In the genomic region with DNA sequence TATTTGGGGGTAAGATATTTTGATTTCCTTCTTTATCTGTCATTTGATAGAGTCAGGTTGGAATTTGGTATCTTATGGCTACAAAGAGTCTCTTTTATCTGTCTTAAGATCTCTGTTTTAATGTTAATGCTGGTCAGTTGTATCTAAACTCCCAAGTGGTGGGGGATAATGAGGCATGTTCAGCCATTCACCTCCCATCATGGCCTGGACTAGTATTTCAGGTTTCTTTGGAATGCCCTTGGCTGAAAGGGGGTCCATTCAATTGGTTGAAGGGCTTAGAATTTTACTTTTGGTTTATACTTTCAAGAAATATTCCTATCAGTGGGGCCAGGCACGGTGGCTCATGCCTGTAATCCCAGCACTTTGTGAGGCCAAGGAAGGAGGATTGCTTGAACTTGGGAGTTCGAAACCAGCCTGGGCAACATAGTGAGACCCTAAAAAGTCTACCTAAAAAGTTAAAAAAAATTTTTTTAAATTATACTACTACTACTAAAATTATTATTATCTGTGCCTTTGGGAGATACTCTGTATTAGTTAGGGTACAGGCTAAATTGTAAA, we compare ENCODE assay signal across 18 cellular contexts. TPM values are rescaled to one million over a fixed set of nuclear protein-coding genes. Genes with fewer than 3 reads are reported as not detected.
DNase-seq lines count a peak whose midpoint lies in the region; ATAC-seq, FAIRE-seq and TF ChIP-seq lines count a peak whose summit lies in the region.
"Had no signal": no experiment of that assay in that cellular context is flagged by ENCODE, and none has a peak within 500 bp of the region (broad histone marks: within the 10 kb centered on the region; RNA-seq: fewer than 3 reads in every experiment).

No MANE protein-coding gene starts in this region.

- 100% methylated on average over 2 of the region's 2 CpGs for WGBS in GM12878 (ENCODE audit: insufficient coverage, insufficient replicate concordance, low lambda C conversion rate, missing lambda C conversion rate)

- H3K4me3 Mint-ChIP-seq in CD8-positive, alpha-beta T cell, result no peak overlapping the region
- H3K4me3 Mint-ChIP-seq in IgD-negative memory B cell (peak overlapping the region in 3 of 4 donors; percentile 27 to 78 (median 31)), CD14-positive monocyte (no peak overlapping the region)
- peak overlapping the region in 8 of 10 donors; percentile 13 to 62 (median 29) for H3K4me3 Mint-ChIP-seq in naive thymus-derived CD4-positive, alpha-beta T cell
- H3K4me3 Mint-ChIP-seq: activated naive CD4-positive, alpha-beta T cell treated with anti-CD3 and anti-CD28 coated beads for 36 hours had no signal

- no peaks in the 10 kb centered on the region for H3K9me3 Mint-ChIP-seq in CD8-positive, alpha-beta T cell
- H3K9me3 Mint-ChIP-seq in IgD-negative memory B cell (peaks cover 0 to 3% (median 0%) of the 10 kb centered on the region in 3 donors), CD14-positive monocyte (peaks cover 0 to 11% (median 6%) of the 10 kb centered on the region in 7 donors)
- H3K9me3 Mint-ChIP-seq in naive thymus-derived CD4-positive, alpha-beta T cell, result peaks cover 0 to 11% (median 0%) of the 10 kb centered on the region in 11 donors

- H3K9ac ChIP-seq in GM12878 (ENCODE audit: control insufficient read depth, insufficient read depth, low read length) (no peak overlapping the region), kidney (ENCODE audit: low read length in 2 of 2) (no peak overlapping the region)

- no peak for ATAC-seq in CD8-positive, alpha-beta T cell
- ATAC-seq in GM12878 (no peak), left cardiac atrium (no peak)
- ATAC-seq in naive thymus-derived CD4-positive, alpha-beta T cell, result no peak
- ATAC-seq: body of pancreas had no signal

- no peaks in the 10 kb centered on the region; the same call in 1 of the 2 replicates for H4K20me1 ChIP-seq in GM12878 (ENCODE audit: control insufficient read depth, insufficient read depth)

- FAIRE-seq in GM12878 (lab: Jason Lieb, UNC) (no peak), kidney (lab: Jason Lieb, UNC) (no peak)

- in situ Hi-C loops in GM12878 (cut with MboI), result no loop called here

- H3K27ac Mint-ChIP-seq in CD8-positive, alpha-beta T cell, result peak overlapping the region; percentile 73
- H3K27ac Mint-ChIP-seq in IgD-negative memory B cell (peak overlapping the region in 1 of 3 donors; percentile 69), CD14-positive monocyte (peak overlapping the region in 2 of 7 donors; percentile 41 to 72)
- peak overlapping the region; percentile 23 to 96 (median 71) for H3K27ac Mint-ChIP-seq in naive thymus-derived CD4-positive, alpha-beta T cell

- no peaks in the 10 kb centered on the region for H3K27me3 Mint-ChIP-seq in CD8-positive, alpha-beta T cell (ENCODE audit: low read depth)
- H3K27me3 Mint-ChIP-seq in IgD-negative memory B cell (no peaks in the 10 kb centered on the region), CD14-positive monocyte (ENCODE audit: low read depth in 3 of 3) (no peaks in the 10 kb centered on the region)
- no peaks in the 10 kb centered on the region for H3K27me3 Mint-ChIP-seq in naive thymus-derived CD4-positive, alpha-beta T cell

- no peak for TF ChIP-seq POLR2A in GM12878 (IDR thresholded peaks at IDR 0.05; ENCODE audit: low read depth, low read length)

- SMC1A ChIA-PET in GM12878 (lab: Charles Lee; ENCODE audit: uncharacterized antibody, unreplicated experiment), result interaction anchor here (0.7 to 1.7 kb wide), 4 partner anchors 13 to 216 kb away, joined by 3 to 4 read pairs (median 3); a partner anchor contains a TSS

- peaks cover 65% of the 10 kb centered on the region for H3K36me3 Mint-ChIP-seq in CD8-positive, alpha-beta T cell
- H3K36me3 Mint-ChIP-seq in IgD-negative memory B cell (peaks cover 20% of the 10 kb centered on the region), CD14-positive monocyte (peaks cover 35 to 48% of the 10 kb centered on the region in 2 donors)
- peaks cover 7 to 66% (median 36%) of the 10 kb centered on the region in 5 donors for H3K36me3 Mint-ChIP-seq in naive thymus-derived CD4-positive, alpha-beta T cell

- CTCF ChIA-PET in CD8-positive, alpha-beta T cell (lab: Charles Lee), result no interaction called here
- CTCF ChIA-PET in GM12878 (lab: Yijun Ruan, JAX), result interaction anchor here (2.1 kb wide), 1 partner anchor 20 kb away, joined by 6 read pairs; no protein-coding TSS in a partner anchor
- CTCF ChIA-PET in naive thymus-derived CD4-positive, alpha-beta T cell (lab: Charles Lee), result interaction anchor here (1.0 to 1.2 kb wide), 2 partner anchors 82 to 308 kb away, joined by 3 read pairs; no protein-coding TSS in a partner anchor

- TF ChIP-seq EP300 in GM12878 (IDR thresholded peaks at IDR 0.05; ENCODE audit: borderline replicate concordance in 1 of 2, control insufficient read depth in 1 of 2, low read depth in 2 of 2, low read length in 2 of 2), result no peak

- no peak overlapping the region for H3K27ac ChIP-seq in CD8-positive, alpha-beta T cell (ENCODE audit: low read depth, low read length)
- H3K27ac ChIP-seq in GM12878 (ENCODE audit: control insufficient read depth, insufficient read depth), result no peak overlapping the region
- no peak overlapping the region for H3K27ac ChIP-seq in naive thymus-derived CD4-positive, alpha-beta T cell (ENCODE audit: low read depth, low read length)
- no peak overlapping the region for H3K27ac ChIP-seq in kidney (ENCODE audit: low read depth in 2 of 2, low read length in 2 of 2)
- H3K27ac ChIP-seq: body of pancreas had no signal

- H3K4me1 Mint-ChIP-seq in CD8-positive, alpha-beta T cell (ENCODE audit: low read depth), result peaks cover 74% of the 10 kb centered on the region
- H3K4me1 Mint-ChIP-seq in IgD-negative memory B cell, result peaks cover 16 to 49% (median 47%) of the 10 kb centered on the region in 3 donors
- peaks cover 53 to 87% (median 75%) of the 10 kb centered on the region in 7 donors for H3K4me1 Mint-ChIP-seq in naive thymus-derived CD4-positive, alpha-beta T cell
- peaks cover 71% of the 10 kb centered on the region for H3K4me1 Mint-ChIP-seq in CD14-positive monocyte

- RAD21 ChIA-PET in GM12878 (lab: Charles Lee; ENCODE audit: unreplicated experiment), result interaction anchor here (0.6 to 1.7 kb wide), 2 partner anchors 9 to 58 kb away, joined by 4 read pairs; a partner anchor contains a TSS

- no peak overlapping the region for H3K4me3 ChIP-seq in CD8-positive, alpha-beta T cell (ENCODE audit: low read depth, low read length)
- peak overlapping the region; percentile 45; the same call in 1 of the 2 replicates for H3K4me3 ChIP-seq in GM12878
- H3K4me3 ChIP-seq in naive thymus-derived CD4-positive, alpha-beta T cell (ENCODE audit: low read length), result no peak overlapping the region
- no peak overlapping the region for H3K4me3 ChIP-seq in kidney (ENCODE audit: low read length in 2 of 2)
- H3K4me3 ChIP-seq: body of pancreas, coronary artery, upper lobe of left lung had no signal

- BruUV-seq in GM12878 (replicated peaks; lab: Mats Ljungman, UMichigan), result no TSS peak

- no peak overlapping the region for H2AFZ ChIP-seq in GM12878 (ENCODE audit: control insufficient read depth, low read depth, low read length)

- peaks cover 4% of the 10 kb centered on the region for H3K36me3 ChIP-seq in CD8-positive, alpha-beta T cell (ENCODE audit: insufficient read depth, low read length)
- H3K36me3 ChIP-seq in GM12878 (ENCODE audit: control insufficient read depth in 2 of 2, insufficient read depth in 2 of 2, low read length in 1 of 2) (peaks cover 0 to 3% of the 10 kb centered on the region in 2 experiments; a peak in 3 of 4 replicates), kidney (ENCODE audit: control insufficient read depth in 1 of 2, insufficient read depth in 2 of 2, low read length in 2 of 2) (peaks cover 0 to 8% of the 10 kb centered on the region in 2 donors)
- peaks cover 3 to 5% (median 4%) of the 10 kb centered on the region in 3 experiments for H3K36me3 ChIP-seq in naive thymus-derived CD4-positive, alpha-beta T cell (ENCODE audit: control insufficient read depth in 2 of 3, insufficient read depth in 3 of 3, low read length in 3 of 3)

- POLR2A ChIA-PET in CD8-positive, alpha-beta T cell (lab: Charles Lee), result no interaction called here
- POLR2A ChIA-PET in GM12878 (lab: Charles Lee), result no interaction called here
- POLR2A ChIA-PET in naive thymus-derived CD4-positive, alpha-beta T cell (lab: Charles Lee), result interaction anchor here (1.0 to 2.2 kb wide), 3 partner anchors 52 to 58 kb away, joined by 4 to 5 read pairs (median 5); a partner anchor contains a TSS

- TF ChIP-seq RAD21 in GM12878 (IDR thresholded peaks at IDR 0.05; ENCODE audit: insufficient read depth, low read depth, low read length), result no peak

- intact Hi-C loops in CD8-positive, alpha-beta T cell (cut with DNase I, micrococcal nuclease), result no loop called here
- intact Hi-C loops in GM12878 (cut with micrococcal nuclease; ENCODE audit: unreplicated experiment), result loop anchor here (5.0 kb wide), 1 partner anchor 111 kb away; no protein-coding TSS in a partner anchor
- intact Hi-C loops in naive thymus-derived CD4-positive, alpha-beta T cell (cut with micrococcal nuclease), result loop anchor here in 1 of 2 donors (5.0 kb wide), 1 partner anchor 129 kb away; no protein-coding TSS in a partner anchor
- intact Hi-C loops in left cardiac atrium (cut with DNase I), result loop anchor here in 1 of 2 donors (5.0 kb wide), 1 partner anchor 54 kb away; no protein-coding TSS in a partner anchor
- intact Hi-C loops in kidney (cut with DNase I), result no loop called here
- intact Hi-C loops in CD14-positive monocyte (cut with micrococcal nuclease), result no loop called here

- TF ChIP-seq CTCF in CD8-positive, alpha-beta T cell (IDR thresholded peaks at IDR 0.05), result no peak
- TF ChIP-seq CTCF in GM12878 (IDR thresholded peaks at IDR 0.05 in 2 of 3, conservative IDR thresholded peaks at IDR 0.05 in 1 of 3; ENCODE audit: control insufficient read depth in 2 of 3, extremely low read depth in 1 of 3, insufficient read depth in 1 of 3, low read depth in 3 of 3, low read length in 3 of 3) (no peak), kidney (IDR thresholded peaks at IDR 0.05; ENCODE audit: borderline replicate concordance, extremely low read depth, insufficient read depth) (no peak), CD14-positive monocyte (IDR thresholded peaks at IDR 0.05) (no peak)

- no peaks in the 10 kb centered on the region for H3K27me3 ChIP-seq in CD8-positive, alpha-beta T cell (ENCODE audit: insufficient read depth, low read length)
- no peaks in the 10 kb centered on the region for H3K27me3 ChIP-seq in GM12878 (replicated peaks in 1 of 2; ENCODE audit: control insufficient read depth in 2 of 2, insufficient read depth in 2 of 2, low read length in 1 of 2)
- no peaks in the 10 kb centered on the region for H3K27me3 ChIP-seq in naive thymus-derived CD4-positive, alpha-beta T cell (ENCODE audit: control insufficient read depth in 2 of 2, insufficient read depth in 2 of 2, low read length in 2 of 2)
- H3K27me3 ChIP-seq: body of pancreas, upper lobe of left lung had no signal

- no peak for DNase-seq in CD8-positive, alpha-beta T cell
- DNase-seq in GM12878 (ENCODE audit: low read depth, low spot score) (no peak), left cardiac atrium (no peak), kidney (no peak), NCI-H1694 treated with DMSO at 0.1 percent for 48 hours (lab: John Stamatoyannopoulos, UW) (no peak), CD14-positive monocyte (ENCODE audit: low spot score) (no peak)
- DNase-seq in naive thymus-derived CD4-positive, alpha-beta T cell, result no peak
- DNase-seq: body of pancreas; C1 segment of cervical spinal cord; H7; Kasumi-1; NCI-H1436; NCI-H345; stimulated activated naive CD4-positive, alpha-beta T cell; upper lobe of left lung had no signal

- H3K9me3 ChIP-seq in CD8-positive, alpha-beta T cell (ENCODE audit: low read length), result no peaks in the 10 kb centered on the region
- H3K9me3 ChIP-seq in GM12878 (replicated peaks; ENCODE audit: control insufficient read depth, insufficient read depth, low read length) (no peaks in the 10 kb centered on the region; the same call in 2 of the 3 replicates), kidney (ENCODE audit: control insufficient read depth in 1 of 2, low read length in 2 of 2) (no peaks in the 10 kb centered on the region)
- H3K9me3 ChIP-seq in naive thymus-derived CD4-positive, alpha-beta T cell (ENCODE audit: control insufficient read depth in 2 of 3, low read length in 3 of 3), result no peaks in the 10 kb centered on the region
- H3K9me3 ChIP-seq: body of pancreas, upper lobe of left lung had no signal

- H3K4me1 ChIP-seq in CD8-positive, alpha-beta T cell (ENCODE audit: insufficient read depth, low read length), result peaks cover 52% of the 10 kb centered on the region
- H3K4me1 ChIP-seq in GM12878 (ENCODE audit: control insufficient read depth, insufficient read depth, low read length), result peaks cover 9% of the 10 kb centered on the region
- peaks cover 44 to 47% of the 10 kb centered on the region in 2 donors for H3K4me1 ChIP-seq in naive thymus-derived CD4-positive, alpha-beta T cell (ENCODE audit: control insufficient read depth in 2 of 2, insufficient read depth in 2 of 2, low read length in 2 of 2)
- H3K4me1 ChIP-seq in kidney (ENCODE audit: control insufficient read depth in 1 of 2, insufficient read depth in 1 of 2, low read depth in 1 of 2, low read length in 2 of 2), result peaks cover 24 to 26% of the 10 kb centered on the region in 2 donors

- H3K4me2 ChIP-seq in GM12878 (ENCODE audit: control insufficient read depth, insufficient read depth), result no peak overlapping the region

- peaks cover 62% of the 10 kb centered on the region for H3K79me2 ChIP-seq in GM12878 (ENCODE audit: control insufficient read depth, insufficient read depth, low read length)

RNA-seq across cellular contexts. Expression of a gene that starts 4.7 kb away (rescaled TPM):
- 10 to 100 TPM; 31.2 to 33.6 TPM for total RNA-seq in CD8-positive, alpha-beta T cell
- polyA plus RNA-seq in IgD-negative memory B cell (68.0 TPM), GM12878 (2011; rRNA removed) (42.9 and 53.5 TPM in 2 replicates), GM12878 (2014; fragmentation: Illumina TruSeq; extraction: Trizol) (69.9 and 70.3 TPM in 2 replicates), GM12878 (2014; fragmentation: Nextera tagmentation; extraction: Ambion mirVana) (10 to 100 TPM; 15.0 to 23.2 TPM), GM12878 (2014; rRNA removed) (57.4 and 64.6 TPM in 2 replicates), GM12878 (2016; fragmentation: Nextera tagmentation; extraction: Ambion mirVana) (10 to 100 TPM; 47.3 to 47.4 TPM), kidney (ENCODE audit: insufficient read depth, low read depth, low replicate concordance) (83.4 TPM), CD14-positive monocyte (10 to 100 TPM; 54.9 to 66.0 TPM)
- total RNA-seq in GM12878 (2013; cell fraction: nucleolus; rRNA removed), result 462 and 476 TPM in 2 replicates
- total RNA-seq in GM12878 (2014; rRNA removed) (64.0 and 69.7 TPM in 2 replicates), GM12878 (2014; rRNA removed; fragmentation: Illumina TruSeq; extraction: Trizol) (52.8 and 57.8 TPM in 2 replicates), GM12878 (2021) (50.5 and 56.8 TPM in 2 replicates), left cardiac atrium (100 to 1,000 TPM; 110 to 129 TPM), kidney (79.7 TPM)
- 37.4 TPM for polyA plus RNA-seq in GM12878 (2011; ENCODE audit: low read depth)
- polyA plus RNA-seq in GM12878 (2011; cell fraction: cytosol; rRNA removed), result 52.2 and 69.1 TPM in 2 replicates
- polyA plus RNA-seq in GM12878 (2011; cell fraction: nucleus; rRNA removed), result 290 and 321 TPM in 2 replicates
- polyA plus RNA-seq in GM12878 (2012), result 39.8 and 51.8 TPM in 2 replicates
- 76.4 and 134 TPM in 2 replicates for polyA minus RNA-seq in GM12878 (2011; rRNA and poly(A)+ RNA removed)
- 18.7 and 23.9 TPM in 2 replicates for polyA minus RNA-seq in GM12878 (2011; cell fraction: cytosol; rRNA and poly(A)+ RNA removed)
- polyA minus RNA-seq in GM12878 (2011; cell fraction: nucleus; rRNA and poly(A)+ RNA removed), result 101 and 133 TPM in 2 replicates
- total RNA-seq in naive thymus-derived CD4-positive, alpha-beta T cell, result 100 to 1,000 TPM in 2 of 5 experiments, 10 to 100 TPM in 3; 63.7 to 108 (median 95.9) TPM
- 10 to 100 TPM; 31.1 to 41.7 TPM for polyA plus RNA-seq in naive thymus-derived CD4-positive, alpha-beta T cell

RNA-seq across cellular contexts. Expression of a gene that starts 58.1 kb away (rescaled TPM):
- 10 to 100 TPM; 17.7 to 18.3 TPM for total RNA-seq in CD8-positive, alpha-beta T cell
- polyA plus RNA-seq in IgD-negative memory B cell (19.0 TPM), GM12878 (2011; rRNA removed) (7.0 and 9.6 TPM in 2 replicates), GM12878 (2014; fragmentation: Illumina TruSeq; extraction: Trizol) (4.1 and 4.5 TPM in 2 replicates), GM12878 (2014; fragmentation: Nextera tagmentation; extraction: Ambion mirVana) (1 to 10 TPM; 1.4 to 1.5 TPM), GM12878 (2014; rRNA removed) (2.4 and 3.3 TPM in 2 replicates), GM12878 (2016; fragmentation: Nextera tagmentation; extraction: Ambion mirVana) (1 to 10 TPM; 5.5 to 6.3 TPM), kidney (ENCODE audit: insufficient read depth, low read depth, low replicate concordance) (0.95 TPM), CD14-positive monocyte (10 to 100 TPM in 1 of 2 donors, 1 to 10 TPM in 1; 7.9 to 10.1 TPM)
- total RNA-seq in GM12878 (2013; cell fraction: nucleolus; rRNA removed), result 18.7 and 19.0 TPM in 2 replicates
- total RNA-seq in GM12878 (2014; rRNA removed) (2.4 and 2.8 TPM in 2 replicates), GM12878 (2014; rRNA removed; fragmentation: Illumina TruSeq; extraction: Trizol) (2.7 and 2.8 TPM in 2 replicates), GM12878 (2021) (4.6 and 4.8 TPM in 2 replicates), left cardiac atrium (1 to 10 TPM; 8.1 to 9.6 TPM), kidney (9.4 TPM)
- polyA plus RNA-seq in GM12878 (2011; ENCODE audit: low read depth), result 0.50 TPM
- 2.6 and 2.9 TPM in 2 replicates for polyA plus RNA-seq in GM12878 (2011; cell fraction: cytosol; rRNA removed)
- polyA plus RNA-seq in GM12878 (2011; cell fraction: nucleus; rRNA removed), result 8.2 and 8.8 TPM in 2 replicates
- 1.0 and 1.3 TPM in 2 replicates for polyA plus RNA-seq in GM12878 (2012)
- polyA minus RNA-seq in GM12878 (2011; rRNA and poly(A)+ RNA removed), result 6.4 and 8.0 TPM in 2 replicates
- polyA minus RNA-seq in GM12878 (2011; cell fraction: cytosol; rRNA and poly(A)+ RNA removed), result 2.8 and 3.3 TPM in 2 replicates
- polyA minus RNA-seq in GM12878 (2011; cell fraction: nucleus; rRNA and poly(A)+ RNA removed), result 7.6 and 11.9 TPM in 2 replicates
- 10 to 100 TPM; 31.9 to 43.5 (median 34.3) TPM for total RNA-seq in naive thymus-derived CD4-positive, alpha-beta T cell
- polyA plus RNA-seq in naive thymus-derived CD4-positive, alpha-beta T cell, result 10 to 100 TPM; 17.7 to 26.8 TPM

Comparison
In these comparisons a context has a peak if more than half of its experiments do, and no peak if none do; other contexts are left out.
1. H3K4me3 Mint-ChIP-seq: peak in IgD-negative memory B cell (3 of 4) and naive thymus-derived CD4-positive, alpha-beta T cell (8 of 10); none in CD8-positive, alpha-beta T cell (single experiment) and CD14-positive monocyte (0 of 2).